9 cellular contexts compared by ENCODE assay signal in the genomic region with DNA sequence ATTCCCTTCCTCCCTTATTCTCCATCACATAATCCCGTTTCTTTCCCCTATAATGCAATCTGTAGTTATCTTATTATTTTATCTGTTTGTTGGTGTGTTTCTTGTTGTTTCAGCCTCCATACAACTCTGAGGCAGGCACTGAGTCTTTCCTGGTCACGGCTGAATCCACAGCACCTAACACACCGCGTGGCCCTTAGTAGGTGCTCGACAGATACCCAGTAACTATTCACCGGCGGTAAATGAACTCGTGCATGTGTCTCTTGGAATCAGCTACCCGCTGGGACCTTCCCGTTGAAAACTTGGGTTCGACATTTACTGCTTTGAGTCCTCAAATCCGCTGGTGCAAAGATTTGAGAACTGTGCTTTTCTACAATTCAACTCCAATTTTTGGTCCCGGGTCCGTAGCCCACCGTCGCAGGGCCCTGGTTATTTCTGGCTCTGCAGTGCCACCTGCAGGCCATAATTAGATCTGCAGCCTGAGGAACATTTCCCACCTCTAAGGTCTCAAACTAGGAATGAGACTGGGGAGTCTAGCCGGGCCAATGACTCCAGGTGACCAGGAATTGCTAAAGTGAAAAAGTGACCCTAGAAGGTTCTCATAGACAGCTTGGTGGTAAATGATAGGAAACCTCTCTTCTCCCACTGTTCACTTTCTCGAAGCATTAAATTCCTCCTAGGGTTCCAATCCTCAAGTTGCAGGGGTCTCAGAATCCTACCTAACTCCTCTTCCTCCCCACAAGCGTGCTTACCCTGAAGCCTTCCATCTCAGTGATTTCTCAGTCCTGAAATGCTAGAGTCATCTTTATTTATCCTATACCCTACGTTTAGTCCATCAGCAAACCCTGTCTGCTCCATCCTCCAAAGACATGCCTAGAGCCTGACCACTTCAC. TPM values are rescaled to one million over a fixed set of nuclear protein-coding genes. Genes with fewer than 3 reads are reported as not detected.
A peak's percentile ranks its signal among the peaks of the same experiment; 100 is the strongest.
DNase-seq lines count a peak whose midpoint lies in the region; ATAC-seq, FAIRE-seq and TF ChIP-seq lines count a peak whose summit lies in the region.
"Had no signal": no experiment of that assay in that cellular context is flagged by ENCODE, and none has a peak within 500 bp of the region (broad histone marks: within the 10 kb centered on the region; RNA-seq: fewer than 3 reads in every experiment).

No MANE protein-coding gene starts in this region.

- no peaks in the 10 kb centered on the region for H3K79me2 ChIP-seq in hepatocyte

- peaks cover 5% of the 10 kb centered on the region for H3K4me1 Mint-ChIP-seq in activated naive CD8-positive, alpha-beta T cell treated with anti-CD3 and anti-CD28 coated beads, Interleukin-2, amount 50 U/mL, for 24 hours

- no peaks in the 10 kb centered on the region for H3K36me3 ChIP-seq in hepatocyte (replicated peaks; ENCODE audit: insufficient read depth, low read depth)

- no peak overlapping the region for H3K4me3 ChIP-seq in hepatocyte

- DNase-seq in AML-193 (lab: John Stamatoyannopoulos, UW) (peak; percentile 24 to 40), GM12892 (ENCODE audit: insufficient read length) (peak; percentile 29), NCI-H82 treated with DMSO at 0.1 percent for 48 hours (lab: John Stamatoyannopoulos, UW; ENCODE audit: unreplicated experiment) (peak; percentile 28), hepatocyte (ENCODE audit: low spot score) (peak; percentile 52), GF-D8 (lab: John Stamatoyannopoulos, UW) (no peak), OCI-M2 (lab: John Stamatoyannopoulos, UW; ENCODE audit: unreplicated experiment) (no peak)
- DNase-seq in activated naive CD8-positive, alpha-beta T cell treated with anti-CD3 and anti-CD28 coated beads, Interleukin-2, amount 50 U/mL, for 24 hours: peak; percentile 27
- DNase-seq in stimulated activated CD4-positive, alpha-beta T cell treated with anti-CD3 and anti-CD28 coated beads, Interleukin-12 subunit alpha, Interleukin-12 subunit beta, amount 100 ng/mL, for 24 hours (ENCODE audit: low read depth in 2 of 2): peak; percentile 3 to 5

- ATAC-seq in activated naive CD8-positive, alpha-beta T cell treated with anti-CD3 and anti-CD28 coated beads, Interleukin-2, amount 50 U/mL, for 24 hours: no peak

- H3K27ac ChIP-seq in hepatocyte: no peak overlapping the region

- H3K9me2 ChIP-seq in hepatocyte (replicated peaks; ENCODE audit: insufficient read depth): no peaks in the 10 kb centered on the region

- peak overlapping the region; percentile 70 for H3K4me2 ChIP-seq in hepatocyte

- TF ChIP-seq POLR2A in GM12892 (IDR thresholded peaks at IDR 0.05; ENCODE audit: low read depth, low read length): no peak

- H3K4me1 ChIP-seq in hepatocyte (ENCODE audit: insufficient read depth): no peaks in the 10 kb centered on the region

- 36% methylated on average over 20 of the region's 20 CpGs for WGBS in hepatocyte (ENCODE audit: low lambda C conversion rate, missing lambda C conversion rate)

- no peaks in the 10 kb centered on the region for H3K9me3 ChIP-seq in hepatocyte (ENCODE audit: low read depth)

- peaks cover 8% of the 10 kb centered on the region for H3K9me3 Mint-ChIP-seq in activated naive CD8-positive, alpha-beta T cell treated with anti-CD3 and anti-CD28 coated beads, Interleukin-2, amount 50 U/mL, for 24 hours

- H3K27me3 ChIP-seq in hepatocyte: no peaks in the 10 kb centered on the region

- no peaks in the 10 kb centered on the region for H4K20me1 ChIP-seq in hepatocyte (ENCODE audit: insufficient read depth, poor library complexity, severe bottlenecking)

- no peaks in the 10 kb centered on the region for H3K36me3 Mint-ChIP-seq in activated naive CD8-positive, alpha-beta T cell treated with anti-CD3 and anti-CD28 coated beads, Interleukin-2, amount 50 U/mL, for 24 hours (ENCODE audit: low read depth)
- H3K36me3 Mint-ChIP-seq: IgD-negative memory B cell had no signal

- peaks cover 3% of the 10 kb centered on the region for H3K27me3 Mint-ChIP-seq in activated naive CD8-positive, alpha-beta T cell treated with anti-CD3 and anti-CD28 coated beads, Interleukin-2, amount 50 U/mL, for 24 hours

- peak; percentile 53 for FAIRE-seq in GM12892 (lab: Jason Lieb, UNC)

- no peak overlapping the region for H3K27ac Mint-ChIP-seq in activated naive CD8-positive, alpha-beta T cell treated with anti-CD3 and anti-CD28 coated beads, Interleukin-2, amount 50 U/mL, for 24 hours
- H3K27ac Mint-ChIP-seq: IgD-negative memory B cell had no signal

- peak overlapping the region; percentile 20 for H2AFZ ChIP-seq in hepatocyte

- peak; percentile 95 for TF ChIP-seq CTCF in hepatocyte (IDR thresholded peaks at IDR 0.05; ENCODE audit: poor library complexity)

- H3K4me3 Mint-ChIP-seq in activated naive CD8-positive, alpha-beta T cell treated with anti-CD3 and anti-CD28 coated beads, Interleukin-2, amount 50 U/mL, for 24 hours: no peak overlapping the region

RNA-seq across cellular contexts. Expression of a gene that starts 40.0 kb away (rescaled TPM):
- not detected for polyA plus RNA-seq in GM12892 (2012; ENCODE audit: missing spikeins)
- total RNA-seq in hepatocyte: not detected in 2 replicates
- 0.27 TPM in 1 of 2 replicates, not detected in the other for polyA plus RNA-seq in hepatocyte
- polyA plus RNA-seq: IgD-negative memory B cell had no signal

RNA-seq across cellular contexts. Expression of a gene that starts 41.0 kb away (rescaled TPM):
- 12.8 TPM for polyA plus RNA-seq in GM12892 (2012; ENCODE audit: missing spikeins)
- 17.3 and 25.7 TPM in 2 replicates for total RNA-seq in hepatocyte
- polyA plus RNA-seq in hepatocyte: 7.0 and 8.5 TPM in 2 replicates

Comparison
In these comparisons a context has a peak if more than half of its experiments do, and no peak if none do; other contexts are left out.
1. DNase-seq: peak in AML-193 (2 of 2), GM12892 (single experiment), NCI-H82 treated with DMSO at 0.1 percent for 48 hours (single experiment), activated naive CD8-positive, alpha-beta T cell treated with anti-CD3 and anti-CD28 coated beads, Interleukin-2, amount 50 U/mL, for 24 hours (single experiment), hepatocyte (single experiment) and stimulated activated CD4-positive, alpha-beta T cell treated with anti-CD3 and anti-CD28 coated beads, Interleukin-12 subunit alpha, Interleukin-12 subunit beta, amount 100 ng/mL, for 24 hours (2 of 2); none in GF-D8 (single experiment) and OCI-M2 (single experiment).